In genomic region chr3:31187380-31187779, GRCh38 we compare ENCODE assay signal across 1 cellular context.
TF ChIP-seq lines count a peak whose summit lies in the region.

No MANE protein-coding gene starts in this region.

TF ChIP-seq in HepG2, 621 proteins besides CTCF, POLR2A, EP300 and RAD21 (continued from another document and continues in another):
- TF ChIP-seq HOMEZ (CRISPR knock-in tag; IDR thresholded peaks at IDR 0.05; ENCODE audit: low read depth) (peak; percentile 83; the same call in 1 of the 2 replicates), SMAD3 (CRISPR knock-in tag; IDR thresholded peaks at IDR 0.05) (no peak), ATM (IDR thresholded peaks at IDR 0.05; ENCODE audit: borderline replicate concordance) (no peak), UBTF (CRISPR knock-in tag; IDR thresholded peaks at IDR 0.05) (no peak), SOX13 (IDR thresholded peaks at IDR 0.05) (no peak), SOX13 (CRISPR knock-in tag; conservative IDR thresholded peaks at IDR 0.05 in 1 of 2, IDR thresholded peaks at IDR 0.05 in 1 of 2) (peak in 1 of 2 experiments; percentile 47; a peak in 1 of 4 replicates), ZNF230 (CRISPR knock-in tag; IDR thresholded peaks at IDR 0.05) (no peak), MTERF4 (CRISPR knock-in tag; IDR thresholded peaks at IDR 0.05) (no peak), ZEB1 (IDR thresholded peaks at IDR 0.05; ENCODE audit: insufficient replicate concordance, low read depth) (no peak), ZNF138 (CRISPR knock-in tag; IDR thresholded peaks at IDR 0.05; ENCODE audit: low read depth) (no peak), GFI1 (CRISPR knock-in tag; IDR thresholded peaks at IDR 0.05; ENCODE audit: borderline replicate concordance) (peak; percentile 96), FOXJ3 (CRISPR knock-in tag; IDR thresholded peaks at IDR 0.05; ENCODE audit: borderline replicate concordance) (0 out of 2 replicates have a peak, but pooled peaks have one; percentile 51), ZUFSP (CRISPR knock-in tag; IDR thresholded peaks at IDR 0.05; ENCODE audit: borderline replicate concordance) (no peak), ZNF761 (CRISPR knock-in tag; conservative IDR thresholded peaks at IDR 0.05) (no peak), ZNF770 (CRISPR knock-in tag; IDR thresholded peaks at IDR 0.05) (no peak), TSC22D2 (CRISPR knock-in tag; IDR thresholded peaks at IDR 0.05; ENCODE audit: borderline replicate concordance) (no peak), ZNF232 (CRISPR knock-in tag; IDR thresholded peaks at IDR 0.05; ENCODE audit: borderline replicate concordance) (no peak), SMAD9 (CRISPR knock-in tag; IDR thresholded peaks at IDR 0.05) (no peak), ZNF333 (CRISPR knock-in tag; IDR thresholded peaks at IDR 0.05; ENCODE audit: borderline replicate concordance) (no peak), ARID4A (CRISPR knock-in tag; IDR thresholded peaks at IDR 0.05; ENCODE audit: borderline replicate concordance) (no peak), TEAD2 (CRISPR knock-in tag; IDR thresholded peaks at IDR 0.05) (no peak), PCBP1 (IDR thresholded peaks at IDR 0.05; ENCODE audit: borderline replicate concordance, low read depth, low read length) (no peak), NR2C2 (CRISPR knock-in tag; IDR thresholded peaks at IDR 0.05; ENCODE audit: borderline replicate concordance) (no peak), SUZ12 (IDR thresholded peaks at IDR 0.05; ENCODE audit: low read depth, low read length) (no peak), TAF15 (IDR thresholded peaks at IDR 0.05; ENCODE audit: low read depth, low read length, poor library complexity, severe bottlenecking) (no peak), RORA (CRISPR knock-in tag; IDR thresholded peaks at IDR 0.05) (no peak), KAT2B (IDR thresholded peaks at IDR 0.05; ENCODE audit: borderline replicate concordance, low read depth, low read length) (no peak), IRF9 (CRISPR knock-in tag; IDR thresholded peaks at IDR 0.05; ENCODE audit: borderline replicate concordance) (no peak), TBX3 (IDR thresholded peaks at IDR 0.05; ENCODE audit: borderline replicate concordance) (0 out of 2 replicates have a peak, but pooled peaks have one; percentile 21), ZNF766 (CRISPR knock-in tag; IDR thresholded peaks at IDR 0.05; ENCODE audit: borderline replicate concordance) (no peak), ZBTB39 (CRISPR knock-in tag; IDR thresholded peaks at IDR 0.05) (no peak), MBD4 (IDR thresholded peaks at IDR 0.05; ENCODE audit: borderline replicate concordance, low read length) (no peak), SIX4 (CRISPR knock-in tag; IDR thresholded peaks at IDR 0.05) (no peak), GABPB1 (CRISPR knock-in tag; IDR thresholded peaks at IDR 0.05) (no peak), CSRNP1 (CRISPR knock-in tag; IDR thresholded peaks at IDR 0.05) (no peak)
